ENCODE assay signal across 1 cellular context in genomic region chr16:55842369-55843104, GRCh38.
TF ChIP-seq lines count a peak whose summit lies in the region.

No MANE protein-coding gene starts in this region.

TF ChIP-seq in K562, 482 proteins besides CTCF, POLR2A, EP300 and RAD21 (continued from another document):
- peak; percentile 57 for TF ChIP-seq SMC3 (conservative IDR thresholded peaks at IDR 0.05; ENCODE audit: insufficient read depth, low read depth, low read length)
- 0 out of 4 replicates have a peak, but pooled peaks of 1 of the 2 experiments have one; percentile 36 for TF ChIP-seq RCOR1 (IDR thresholded peaks at IDR 0.05; ENCODE audit: borderline replicate concordance in 1 of 2, low read depth in 2 of 2, low read length in 2 of 2)
TF ChIP-seq in K562: peak in this region for 6.
